9 cellular contexts compared by ENCODE assay signal in the genomic region with DNA sequence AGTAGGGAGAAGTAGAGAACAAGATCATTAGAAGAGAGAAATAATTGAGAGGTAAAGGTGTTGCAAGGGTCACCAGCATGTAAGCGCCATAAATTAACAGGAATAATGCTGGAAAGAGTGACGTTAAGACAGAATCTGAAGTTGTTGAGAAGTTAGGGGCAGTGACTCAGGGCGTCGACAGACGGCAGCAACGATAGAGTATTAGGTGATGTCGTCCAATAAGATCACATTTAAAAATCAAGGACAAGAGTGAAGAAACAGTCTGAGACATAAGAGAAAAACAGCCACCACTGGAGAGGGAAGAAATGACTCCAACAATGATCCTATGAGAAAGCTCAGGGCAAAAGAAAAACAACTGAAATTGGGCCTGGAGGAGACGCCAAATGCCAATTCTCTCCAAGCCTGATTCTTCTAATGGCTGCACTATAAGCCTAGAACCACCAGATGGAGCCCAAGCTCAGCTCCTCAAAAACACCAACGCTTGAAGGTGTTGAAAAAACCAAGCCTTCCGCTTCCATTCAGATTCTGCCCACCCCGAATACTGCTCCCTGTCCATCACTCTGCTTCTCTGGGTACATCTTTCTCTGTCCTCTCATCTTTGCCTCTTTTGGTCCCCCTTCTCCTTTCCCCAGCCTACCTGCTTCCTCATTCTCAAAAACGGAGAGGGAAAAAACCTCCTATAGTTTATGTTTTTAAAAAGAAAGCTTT.
A peak's percentile ranks its signal among the peaks of the same experiment; 100 is the strongest.
DNase-seq lines count a peak whose midpoint lies in the region; ATAC-seq and TF ChIP-seq lines count a peak whose summit lies in the region.
"Had no signal": no experiment of that assay in that cellular context is flagged by ENCODE, and none has a peak within 500 bp of the region (broad histone marks: within the 10 kb centered on the region; RNA-seq: fewer than 3 reads in every experiment).

No MANE protein-coding gene starts in this region.

- H3K9me3 Mint-ChIP-seq in naive B cell: no peaks in the 10 kb centered on the region
- H3K9me3 Mint-ChIP-seq: T-helper 1 cell treated with Interleukin-12 subunit alpha and Interleukin-12 subunit beta and Interleukin-4 antibody, amounts not matched to agents 30 μg/mL and 1 μg/mL, for 36 hours had no signal

- H3K36me3 ChIP-seq in OCI-LY3 (replicated peaks; ENCODE audit: low read depth, low read length): no peaks in the 10 kb centered on the region

- H3K4me3 Mint-ChIP-seq in naive B cell: no peak overlapping the region
- H3K4me3 Mint-ChIP-seq: T-helper 1 cell treated with Interleukin-12 subunit alpha and Interleukin-12 subunit beta and Interleukin-4 antibody, amounts not matched to agents 30 μg/mL and 1 μg/mL, for 36 hours had no signal

- TF ChIP-seq CTCF in OCI-LY3 (IDR thresholded peaks at IDR 0.05; ENCODE audit: low read depth, low read length): peak; percentile 73

- peak; percentile 63 for DNase-seq in COLO829 (ENCODE audit: low spot score)
- peak in 47 of 76 experiments; percentile 3 to 69 (median 27) for DNase-seq in HUDEP-2 (lab: John Stamatoyannopoulos, UW; ENCODE audit: unreplicated experiment in 76 of 76)
- peak; percentile 54 for DNase-seq in activated T-cell treated with anti-CD3 and anti-CD28 coated beads for 4 hours
- DNase-seq in naive B cell: peak; percentile 45
- DNase-seq in stromal cell of bone marrow (ENCODE audit: low read depth): peak; percentile 67

- no peaks in the 10 kb centered on the region for H3K27me3 Mint-ChIP-seq in naive B cell

- peak overlapping the region in 1 of 6 donors; percentile 31 for H3K27ac Mint-ChIP-seq in naive B cell
- H3K27ac Mint-ChIP-seq: T-helper 1 cell treated with Interleukin-12 subunit alpha and Interleukin-12 subunit beta and Interleukin-4 antibody, amounts not matched to agents 30 μg/mL and 1 μg/mL, for 36 hours had no signal

- peaks cover 6 to 10% of the 10 kb centered on the region in 2 donors for H3K36me3 Mint-ChIP-seq in naive B cell

- H3K4me1 Mint-ChIP-seq in naive B cell: peaks cover 7 to 33% (median 14%) of the 10 kb centered on the region in 3 donors

- no peaks in the 10 kb centered on the region for H3K9me3 ChIP-seq in OCI-LY3 (ENCODE audit: insufficient read depth, low read length)

- H3K4me3 ChIP-seq in OCI-LY3 (ENCODE audit: low read length): peak overlapping the region; percentile 45; the same call in 1 of the 2 replicates

- no peak overlapping the region for H2AFZ ChIP-seq in OCI-LY3 (ENCODE audit: low read depth, low read length)

- no peaks in the 10 kb centered on the region for H3K27me3 ChIP-seq in OCI-LY3 (ENCODE audit: low read depth, low read length)

- H4K20me1 ChIP-seq in OCI-LY3 (ENCODE audit: insufficient read depth, low read length): no peaks in the 10 kb centered on the region

- ATAC-seq in esophagus mucosa (peak; percentile 63), naive B cell (ENCODE audit: low read depth in 2 of 2) (peak; percentile 41 to 60), GM18861 (IDR thresholded peaks at IDR 0.05; ENCODE audit: unreplicated experiment) (no peak)

- H3K4me1 ChIP-seq in OCI-LY3 (ENCODE audit: low read length): no peaks in the 10 kb centered on the region

- H3K9ac ChIP-seq in OCI-LY3 (ENCODE audit: low read length): no peak overlapping the region

- H3K27ac ChIP-seq in OCI-LY3 (ENCODE audit: low read length): no peak overlapping the region

- no peaks in the 10 kb centered on the region for H3K79me2 ChIP-seq in OCI-LY3 (ENCODE audit: low read length)

- H3K4me2 ChIP-seq in OCI-LY3 (ENCODE audit: low read length): peak overlapping the region; percentile 52
